Comparison of ENCODE assay signal across 7 cellular contexts in genomic region chr15:37490707-37491106, GRCh38.
"Had no signal": no experiment of that assay in that cellular context is flagged by ENCODE, and none has a peak within 500 bp of the region (broad histone marks: within the 10 kb centered on the region; RNA-seq: fewer than 3 reads in every experiment).

No MANE protein-coding gene starts in this region.

- ATAC-seq: GM23338, HepG2 had no signal

- DNase-seq: H9, HCEC 1CT had no signal

- H3K4me3 ChIP-seq: GM23338 had no signal

- H3K4me2 ChIP-seq: GM23338 had no signal

- H2AFZ ChIP-seq: GM23338 had no signal

- H3K27ac ChIP-seq: HL-60 had no signal

- FAIRE-seq: H1, H54, HepG2 had no signal
